ENCODE assay signal across 23 cellular contexts in genomic region chr1:28482702-28483101, GRCh38.
"Had no signal": no experiment of that assay in that cellular context is flagged by ENCODE, and none has a peak within 500 bp of the region (broad histone marks: within the 10 kb centered on the region; RNA-seq: fewer than 3 reads in every experiment).

No MANE protein-coding gene starts in this region.

- H3K9me3 ChIP-seq: MG63, SK-N-SH had no signal

- ATAC-seq: activated CD4-positive, CD25-positive, alpha-beta regulatory T cell treated with anti-CD3 and anti-CD28 coated beads, Interleukin-2, amount 50 U/mL, for 24 hours; activated CD8-positive, alpha-beta T cell treated with anti-CD3 and anti-CD28 coated beads for 36 hours; activated T-cell treated with anti-CD3 and anti-CD28 coated beads, Interleukin-2, amount 50 U/mL, for 72 hours; Right ventricle myocardium inferior had no signal

- DNase-seq: activated CD4-positive, alpha-beta T cell treated with anti-CD3 and anti-CD28 coated beads for 4 hours; activated CD8-positive, alpha-beta memory T cell treated with anti-CD3 and anti-CD28 coated beads, Interleukin-2, amount 50 U/mL, for 4 hours; activated CD8-positive, alpha-beta T cell treated with anti-CD3 and anti-CD28 coated beads for 36 hours; activated gamma-delta T cell treated with Interleukin-2 at 50 U/mL for 16 hours; activated naive CD4-positive, alpha-beta T cell treated with anti-CD3 and anti-CD28 coated beads, Interleukin-2, amount 10 ng/mL, durations not matched to agents 7 days and 5 days; activated naive CD8-positive, alpha-beta T cell treated with anti-CD3 and anti-CD28 coated beads for 36 hours; activated T-cell treated with anti-CD3 and anti-CD28 coated beads, Interleukin-2, amount 50 U/mL, for 72 hours; brain microvascular endothelial cell; MG63; MV-4-11; NCI-H1092 treated with DMSO at 0.1 percent for 48 hours; NCI-H1436; NCI-H187; NCI-H2081; NCI-H446 treated with DMSO at 0.1 percent for 48 hours; NCI-H524 treated with DMSO at 0.1 percent for 48 hours; NCI-H774; SK-N-SH had no signal

- H3K4me3 Mint-ChIP-seq: activated CD8-positive, alpha-beta T cell treated with anti-CD3 and anti-CD28 coated beads for 36 hours; activated naive CD4-positive, alpha-beta T cell treated with anti-CD3 and anti-CD28 coated beads, Interleukin-2, amount 10 ng/mL, durations not matched to agents 7 days and 5 days; activated naive CD8-positive, alpha-beta T cell treated with anti-CD3 and anti-CD28 coated beads for 36 hours; activated T-cell treated with anti-CD3 and anti-CD28 coated beads, Interleukin-2, amount 50 U/mL, for 72 hours; T-helper 1 cell treated with Interleukin-12 subunit alpha and Interleukin-12 subunit beta and Interleukin-4 antibody, amounts not matched to agents 30 μg/mL and 1 μg/mL, for 36 hours had no signal

- H3K4me3 ChIP-seq: cardiac muscle cell, MG63 had no signal

- H3K4me1 Mint-ChIP-seq: activated naive CD4-positive, alpha-beta T cell treated with anti-CD3 and anti-CD28 coated beads, Interleukin-2, amount 10 ng/mL, durations not matched to agents 7 days and 5 days; activated naive CD8-positive, alpha-beta T cell treated with anti-CD3 and anti-CD28 coated beads for 36 hours had no signal

- H3K27ac ChIP-seq: brain microvascular endothelial cell, cardiac muscle cell had no signal

- H3K27me3 ChIP-seq: brain microvascular endothelial cell, cardiac muscle cell, MG63 had no signal

- H3K27ac Mint-ChIP-seq: activated CD8-positive, alpha-beta T cell treated with anti-CD3 and anti-CD28 coated beads for 36 hours; activated naive CD4-positive, alpha-beta T cell treated with anti-CD3 and anti-CD28 coated beads, Interleukin-2, amount 10 ng/mL, durations not matched to agents 7 days and 5 days; activated naive CD8-positive, alpha-beta T cell treated with anti-CD3 and anti-CD28 coated beads for 36 hours; activated T-cell treated with anti-CD3 and anti-CD28 coated beads, Interleukin-2, amount 50 U/mL, for 72 hours; activated T-helper 2 cell treated with anti-CD3 and anti-CD28 coated beads, Interferon-gamma antibody, Interleukin-2, Interleukin-4, amounts not matched to agents 10 μg/mL and 5 μg/mL and 100 μg/mL, durations not matched to agents 14 hours and 24 hours and 36 hours; T-helper 1 cell treated with Interleukin-12 subunit alpha and Interleukin-12 subunit beta and Interleukin-4 antibody, amounts not matched to agents 30 μg/mL and 1 μg/mL, for 36 hours had no signal

- H3K9me3 Mint-ChIP-seq: activated CD8-positive, alpha-beta T cell treated with anti-CD3 and anti-CD28 coated beads for 36 hours; activated naive CD4-positive, alpha-beta T cell treated with anti-CD3 and anti-CD28 coated beads, Interleukin-2, amount 10 ng/mL, durations not matched to agents 7 days and 5 days; activated naive CD8-positive, alpha-beta T cell treated with anti-CD3 and anti-CD28 coated beads for 36 hours; activated T-cell treated with anti-CD3 and anti-CD28 coated beads, Interleukin-2, amount 50 U/mL, for 72 hours; activated T-helper 2 cell treated with anti-CD3 and anti-CD28 coated beads, Interferon-gamma antibody, Interleukin-2, Interleukin-4, amounts not matched to agents 10 μg/mL and 5 μg/mL and 100 μg/mL, durations not matched to agents 14 hours and 24 hours and 36 hours; T-helper 1 cell treated with Interleukin-12 subunit alpha and Interleukin-12 subunit beta and Interleukin-4 antibody, amounts not matched to agents 30 μg/mL and 1 μg/mL, for 36 hours had no signal

- H3K27me3 Mint-ChIP-seq: activated CD8-positive, alpha-beta T cell treated with anti-CD3 and anti-CD28 coated beads for 36 hours; activated naive CD4-positive, alpha-beta T cell treated with anti-CD3 and anti-CD28 coated beads, Interleukin-2, amount 10 ng/mL, durations not matched to agents 7 days and 5 days; activated naive CD8-positive, alpha-beta T cell treated with anti-CD3 and anti-CD28 coated beads for 36 hours had no signal
